In the genomic region with DNA sequence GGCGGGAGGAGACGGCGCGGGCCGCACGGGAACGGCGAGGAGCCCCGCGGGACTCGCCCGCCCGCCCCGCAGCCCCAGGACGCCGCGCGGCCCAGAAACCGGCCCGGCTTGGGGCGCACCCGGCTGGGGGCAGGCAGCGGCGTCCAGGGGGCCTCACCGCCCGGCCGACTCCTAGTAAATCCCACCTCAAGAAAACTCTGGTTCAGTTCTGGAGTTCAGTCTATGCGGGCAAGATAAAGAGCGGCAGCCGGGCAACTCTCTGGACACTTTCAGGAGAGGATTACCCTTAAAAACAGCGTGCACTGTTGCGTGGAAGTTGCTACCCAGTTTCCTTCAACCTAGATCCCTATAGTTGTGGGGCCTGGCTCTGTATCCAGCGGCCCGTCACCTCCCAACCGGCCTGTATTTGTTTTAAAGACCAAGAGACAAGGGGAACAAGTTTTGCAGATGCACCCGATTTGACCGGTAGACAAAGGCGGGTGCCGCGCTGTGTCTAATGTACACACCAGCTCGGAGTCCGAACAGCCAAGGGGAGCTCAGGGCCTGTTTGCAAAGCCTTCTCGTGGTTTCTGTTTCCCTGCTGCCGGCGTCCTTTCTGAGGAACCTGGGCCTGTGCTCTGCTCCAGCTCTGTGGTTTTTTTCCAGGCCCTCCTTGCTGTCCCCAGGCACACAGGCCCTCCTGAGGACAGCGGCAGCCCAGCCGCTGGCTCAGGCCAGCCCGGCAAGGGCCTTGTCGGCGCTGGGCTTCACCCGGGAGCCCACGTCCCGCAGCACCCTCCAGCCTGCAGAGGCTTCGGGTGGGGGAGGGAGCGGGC, we compare ENCODE assay signal across 1 cellular context.
TF ChIP-seq lines count a peak whose summit lies in the region.

No MANE protein-coding gene starts in this region.

TF ChIP-seq in HEK293, 187 proteins besides CTCF, POLR2A, EP300 and RAD21 (continued from another document):
- TF ChIP-seq ZSCAN16 (tag by site-specific recombination; IDR thresholded peaks at IDR 0.05) (peak; percentile 51; the same call in 1 of the 2 replicates), ZBTB11 (tag by site-specific recombination; conservative IDR thresholded peaks at IDR 0.05; ENCODE audit: low read depth) (peak; percentile 93), ZNF2 (tag by site-specific recombination; IDR thresholded peaks at IDR 0.05) (0 out of 2 replicates have a peak, but pooled peaks have one; percentile 9), ZNF837 (tag by site-specific recombination; IDR thresholded peaks at IDR 0.05) (no peak), ZBTB17 (tag by site-specific recombination; IDR thresholded peaks at IDR 0.05) (peak; percentile 66), ZNF335 (tag by site-specific recombination; conservative IDR thresholded peaks at IDR 0.05) (peak; percentile 24), ZNF211 (tag by site-specific recombination; IDR thresholded peaks at IDR 0.05; ENCODE audit: low read depth) (no peak), ZBTB26 (tag by site-specific recombination; optimal IDR thresholded peaks at IDR 0.05) (peak; percentile 31), ZNF133 (tag by site-specific recombination; IDR thresholded peaks at IDR 0.05) (no peak), ZNF791 (tag by site-specific recombination; IDR thresholded peaks at IDR 0.05) (no peak), ZNF707 (tag by site-specific recombination; IDR thresholded peaks at IDR 0.05) (no peak), ZBTB20 (tag by site-specific recombination; IDR thresholded peaks at IDR 0.05) (peak; percentile 40; the same call in 1 of the 2 replicates), ZNF449 (tag by site-specific recombination; IDR thresholded peaks at IDR 0.05) (peak; percentile 93), ZNF18 (tag by site-specific recombination; IDR thresholded peaks at IDR 0.05) (no peak)
- TF ChIP-seq, protein P1, sequence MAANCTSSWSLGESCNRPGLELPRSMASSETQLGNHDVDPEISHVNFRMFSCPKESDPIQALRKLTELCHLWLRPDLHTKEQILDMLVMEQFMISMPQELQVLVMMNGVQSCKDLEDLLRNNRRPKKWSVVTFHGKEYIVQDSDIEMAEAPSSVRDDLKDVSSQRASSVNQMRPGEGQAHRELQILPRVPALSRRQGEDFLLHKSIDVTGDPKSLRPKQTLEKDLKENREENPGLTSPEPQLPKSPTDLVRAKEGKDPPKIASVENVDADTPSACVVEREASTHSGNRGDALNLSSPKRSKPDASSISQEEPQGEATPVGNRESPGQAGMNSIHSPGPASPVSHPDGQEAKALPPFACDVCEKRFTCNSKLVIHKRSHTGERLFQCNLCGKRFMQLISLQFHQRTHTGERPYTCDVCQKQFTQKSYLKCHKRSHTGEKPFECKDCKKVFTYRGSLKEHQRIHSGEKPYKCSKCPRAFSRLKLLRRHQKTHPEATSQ (tag by site-specific recombination; IDR thresholded peaks at IDR 0.05) = no peak
- TF ChIP-seq, protein P2, sequence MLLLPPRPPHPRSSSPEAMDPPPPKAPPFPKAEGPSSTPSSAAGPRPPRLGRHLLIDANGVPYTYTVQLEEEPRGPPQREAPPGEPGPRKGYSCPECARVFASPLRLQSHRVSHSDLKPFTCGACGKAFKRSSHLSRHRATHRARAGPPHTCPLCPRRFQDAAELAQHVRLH (tag by site-specific recombination; IDR thresholded peaks at IDR 0.05) = no peak
